In genomic region chr10:108662975-108663374, GRCh38 we compare ENCODE assay signal across 19 cellular contexts.
DNase-seq lines count a peak whose midpoint lies in the region; ATAC-seq, FAIRE-seq and TF ChIP-seq lines count a peak whose summit lies in the region.
"Had no signal": no experiment of that assay in that cellular context is flagged by ENCODE, and none has a peak within 500 bp of the region (broad histone marks: within the 10 kb centered on the region; RNA-seq: fewer than 3 reads in every experiment).

No MANE protein-coding gene starts in this region.

- no peaks in the 10 kb centered on the region for H3K36me3 ChIP-seq in neural progenitor cell
- no peaks in the 10 kb centered on the region for H3K36me3 ChIP-seq in CD4-positive, alpha-beta memory T cell (ENCODE audit: insufficient read depth, low read length)
- H3K36me3 ChIP-seq: BLaER1 had no signal

- no peaks in the 10 kb centered on the region for H4K20me1 ChIP-seq in neural progenitor cell (ENCODE audit: low read depth)
- H4K20me1 ChIP-seq: BLaER1 had no signal

- H3K36me3 Mint-ChIP-seq in WTC11 (no peaks in the 10 kb centered on the region), neural progenitor cell (no peaks in the 10 kb centered on the region)
- H3K36me3 Mint-ChIP-seq in CD4-positive, alpha-beta memory T cell: no peaks in the 10 kb centered on the region
- H3K36me3 Mint-ChIP-seq: CD14-positive monocyte; CD8-positive, alpha-beta T cell had no signal

- no peaks in the 10 kb centered on the region for H3K9me3 ChIP-seq in neural progenitor cell (ENCODE audit: low read depth)
- no peaks in the 10 kb centered on the region for H3K9me3 ChIP-seq in CD4-positive, alpha-beta memory T cell (ENCODE audit: control insufficient read depth in 1 of 2, low read length in 2 of 2)
- H3K9me3 ChIP-seq: BLaER1 had no signal

- H2AFZ ChIP-seq in neural progenitor cell (replicated peaks): peak overlapping the region; percentile 82
- H2AFZ ChIP-seq: GM23248 had no signal

- H3K4me1 ChIP-seq in neural progenitor cell: no peaks in the 10 kb centered on the region
- H3K4me1 ChIP-seq in CD4-positive, alpha-beta memory T cell (ENCODE audit: insufficient read depth, low read length): no peaks in the 10 kb centered on the region
- H3K4me1 ChIP-seq: BLaER1 had no signal

- no peak overlapping the region for H3K9ac ChIP-seq in neural progenitor cell
- H3K9ac ChIP-seq: BLaER1, GM23248 had no signal

- H3K4me1 Mint-ChIP-seq in WTC11 (peaks cover 30% of the 10 kb centered on the region), neural progenitor cell (peaks cover 17% of the 10 kb centered on the region)
- no peaks in the 10 kb centered on the region for H3K4me1 Mint-ChIP-seq in CD4-positive, alpha-beta memory T cell
- H3K4me1 Mint-ChIP-seq: CD14-positive monocyte had no signal

- peak; percentile 78 for FAIRE-seq in G401.6 (lab: Jason Lieb, UNC)
- FAIRE-seq: GM12891 had no signal

- no peak overlapping the region for H3K4me3 ChIP-seq in neural progenitor cell
- H3K4me3 ChIP-seq in CD4-positive, alpha-beta memory T cell (ENCODE audit: low read length in 2 of 2): no peak overlapping the region
- H3K4me3 ChIP-seq: BLaER1, GM23248 had no signal

- peak; percentile 59 for ATAC-seq in WTC11
- ATAC-seq in HG03565 (IDR thresholded peaks at IDR 0.05; ENCODE audit: unreplicated experiment): no peak
- ATAC-seq in stimulated activated naive CD8-positive, alpha-beta T cell treated with anti-CD3 and anti-CD28 coated beads, Interleukin-15, Interleukin-2, amounts not matched to agents 100 U/mL and 50 U/mL, for 24 hours: no peak
- ATAC-seq: CD8-positive, alpha-beta T cell had no signal

- no peaks in the 10 kb centered on the region for H3K79me2 ChIP-seq in neural progenitor cell (ENCODE audit: low read depth)

- POLR2A ChIA-PET in WTC11 (lab: Charles Lee): no interaction called here
- POLR2A ChIA-PET in CD4-positive, alpha-beta memory T cell (lab: Charles Lee; ENCODE audit: partially characterized antibody): no interaction called here

- H3K27me3 Mint-ChIP-seq in WTC11 (ENCODE audit: low read depth): no peaks in the 10 kb centered on the region
- H3K27me3 Mint-ChIP-seq in neural progenitor cell (ENCODE audit: insufficient read depth, low read depth): no peaks in the 10 kb centered on the region
- H3K27me3 Mint-ChIP-seq in CD4-positive, alpha-beta memory T cell: no peaks in the 10 kb centered on the region

- H3K4me3 Mint-ChIP-seq in WTC11: no peak overlapping the region
- H3K4me3 Mint-ChIP-seq in neural progenitor cell: no peak overlapping the region
- H3K4me3 Mint-ChIP-seq in CD4-positive, alpha-beta memory T cell: no peak overlapping the region
- H3K4me3 Mint-ChIP-seq: CD14-positive monocyte; CD8-positive, alpha-beta T cell had no signal

- H3K27me3 ChIP-seq in neural progenitor cell: no peaks in the 10 kb centered on the region
- H3K27me3 ChIP-seq in CD4-positive, alpha-beta memory T cell (ENCODE audit: insufficient read depth, low read length): no peaks in the 10 kb centered on the region
- H3K27me3 ChIP-seq: BLaER1 had no signal

- no peak for TF ChIP-seq CTCF in WTC11 (IDR thresholded peaks at IDR 0.05)
- no peak for TF ChIP-seq CTCF in neural progenitor cell (IDR thresholded peaks at IDR 0.05)

- intact Hi-C loops in CD4-positive, alpha-beta memory T cell (cut with micrococcal nuclease): no loop called here

- DNase-seq in M059J (ENCODE audit: low read depth) (peak; percentile 18), WTC11 (ENCODE audit: low spot score) (no peak), neural progenitor cell (ENCODE audit: low spot score) (no peak)
- no peak for DNase-seq in CD4-positive, alpha-beta memory T cell
- DNase-seq in stimulated activated naive CD8-positive, alpha-beta T cell treated with anti-CD3 and anti-CD28 coated beads, Interleukin-15, Interleukin-2, amounts not matched to agents 100 U/mL and 50 U/mL, for 24 hours: no peak
- DNase-seq: 8988T; Calu3; CD8-positive, alpha-beta T cell; DMS53; DND-41; EL; GM23248; H7 had no signal

- H3K27ac Mint-ChIP-seq in WTC11 (no peak overlapping the region), neural progenitor cell (no peak overlapping the region)
- no peak overlapping the region for H3K27ac Mint-ChIP-seq in CD4-positive, alpha-beta memory T cell
- H3K27ac Mint-ChIP-seq: CD14-positive monocyte; CD8-positive, alpha-beta T cell had no signal

- no peaks in the 10 kb centered on the region for H3F3A ChIP-seq in neural progenitor cell (ENCODE audit: low read depth)

- H3K9me3 Mint-ChIP-seq in WTC11 (no peaks in the 10 kb centered on the region), neural progenitor cell (peaks cover 2% of the 10 kb centered on the region)
- H3K9me3 Mint-ChIP-seq in CD4-positive, alpha-beta memory T cell: peaks cover 0 to 15% (median 4%) of the 10 kb centered on the region in 8 donors

- CTCF ChIA-PET in WTC11 (lab: Charles Lee): interaction anchor here (1.2 kb wide), 1 partner anchor 1110 kb away, joined by 3 read pairs; no protein-coding TSS in a partner anchor
- CTCF ChIA-PET in CD4-positive, alpha-beta memory T cell (lab: Charles Lee; ENCODE audit: partially characterized antibody): no interaction called here

- H3K27ac ChIP-seq in neural progenitor cell: no peak overlapping the region
- no peak overlapping the region for H3K27ac ChIP-seq in CD4-positive, alpha-beta memory T cell (ENCODE audit: low read depth, low read length)
- H3K27ac ChIP-seq: BLaER1, GM23248, HL-60 had no signal

- H3K4me2 ChIP-seq in neural progenitor cell: no peak overlapping the region
- H3K4me2 ChIP-seq: BLaER1 had no signal

TF ChIP-seq in WTC11, 78 proteins besides CTCF, POLR2A, EP300 and RAD21 (continues in another document):
- TF ChIP-seq SOX15 (CRISPR knock-in tag; IDR thresholded peaks at IDR 0.05) (no peak), E2F5 (CRISPR knock-in tag; IDR thresholded peaks at IDR 0.05) (no peak), ZNF138 (CRISPR knock-in tag; conservative IDR thresholded peaks at IDR 0.05) (no peak), GTF2I (CRISPR knock-in tag; conservative IDR thresholded peaks at IDR 0.05) (no peak), ZNF396 (CRISPR knock-in tag; IDR thresholded peaks at IDR 0.05; ENCODE audit: borderline replicate concordance) (no peak), GRHL2 (CRISPR knock-in tag; IDR thresholded peaks at IDR 0.05; ENCODE audit: insufficient replicate concordance, severe bottlenecking) (no peak), MAX (CRISPR knock-in tag; IDR thresholded peaks at IDR 0.05) (no peak), ZNF425 (CRISPR knock-in tag; conservative IDR thresholded peaks at IDR 0.05) (no peak)
- TF ChIP-seq, protein P1, sequence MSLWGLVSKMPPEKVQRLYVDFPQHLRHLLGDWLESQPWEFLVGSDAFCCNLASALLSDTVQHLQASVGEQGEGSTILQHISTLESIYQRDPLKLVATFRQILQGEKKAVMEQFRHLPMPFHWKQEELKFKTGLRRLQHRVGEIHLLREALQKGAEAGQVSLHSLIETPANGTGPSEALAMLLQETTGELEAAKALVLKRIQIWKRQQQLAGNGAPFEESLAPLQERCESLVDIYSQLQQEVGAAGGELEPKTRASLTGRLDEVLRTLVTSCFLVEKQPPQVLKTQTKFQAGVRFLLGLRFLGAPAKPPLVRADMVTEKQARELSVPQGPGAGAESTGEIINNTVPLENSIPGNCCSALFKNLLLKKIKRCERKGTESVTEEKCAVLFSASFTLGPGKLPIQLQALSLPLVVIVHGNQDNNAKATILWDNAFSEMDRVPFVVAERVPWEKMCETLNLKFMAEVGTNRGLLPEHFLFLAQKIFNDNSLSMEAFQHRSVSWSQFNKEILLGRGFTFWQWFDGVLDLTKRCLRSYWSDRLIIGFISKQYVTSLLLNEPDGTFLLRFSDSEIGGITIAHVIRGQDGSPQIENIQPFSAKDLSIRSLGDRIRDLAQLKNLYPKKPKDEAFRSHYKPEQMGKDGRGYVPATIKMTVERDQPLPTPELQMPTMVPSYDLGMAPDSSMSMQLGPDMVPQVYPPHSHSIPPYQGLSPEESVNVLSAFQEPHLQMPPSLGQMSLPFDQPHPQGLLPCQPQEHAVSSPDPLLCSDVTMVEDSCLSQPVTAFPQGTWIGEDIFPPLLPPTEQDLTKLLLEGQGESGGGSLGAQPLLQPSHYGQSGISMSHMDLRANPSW (CRISPR knock-in tag; conservative IDR thresholded peaks at IDR 0.05; ENCODE audit: low read depth): no peak
- TF ChIP-seq, protein P2, sequence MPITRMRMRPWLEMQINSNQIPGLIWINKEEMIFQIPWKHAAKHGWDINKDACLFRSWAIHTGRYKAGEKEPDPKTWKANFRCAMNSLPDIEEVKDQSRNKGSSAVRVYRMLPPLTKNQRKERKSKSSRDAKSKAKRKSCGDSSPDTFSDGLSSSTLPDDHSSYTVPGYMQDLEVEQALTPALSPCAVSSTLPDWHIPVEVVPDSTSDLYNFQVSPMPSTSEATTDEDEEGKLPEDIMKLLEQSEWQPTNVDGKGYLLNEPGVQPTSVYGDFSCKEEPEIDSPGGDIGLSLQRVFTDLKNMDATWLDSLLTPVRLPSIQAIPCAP (CRISPR knock-in tag; IDR thresholded peaks at IDR 0.05): no peak
